10 cellular contexts compared by ENCODE assay signal in genomic region chr12:6946920-6947374, GRCh38. TPM values are rescaled to one million over a fixed set of nuclear protein-coding genes. Genes with fewer than 3 reads are reported as not detected.
DNase-seq lines count a peak whose midpoint lies in the region; ATAC-seq and TF ChIP-seq lines count a peak whose summit lies in the region.
"Had no signal": no experiment of that assay in that cellular context is flagged by ENCODE, and none has a peak within 500 bp of the region (broad histone marks: within the 10 kb centered on the region; RNA-seq: fewer than 3 reads in every experiment).

No MANE protein-coding gene starts in this region.

- H3K14ac ChIP-seq in trophoblast cell (ENCODE audit: low read length) = peak overlapping the region; percentile 47

- no CpG with 5 or more reads among the region's 8 CpGs for WGBS in trophoblast cell (ENCODE audit: extremely low coverage, insufficient coverage, insufficient read length)

- TF ChIP-seq CTCF in GM12873 (IDR thresholded peaks at IDR 0.05; ENCODE audit: insufficient read depth, low read depth, low read length, missing control alignments) = peak; percentile 8
- no peak for TF ChIP-seq CTCF in Peyer's patch (IDR thresholded peaks at IDR 0.05)
- no peak for TF ChIP-seq CTCF in epithelial cell of proximal tubule (conservative IDR thresholded peaks at IDR 0.05; ENCODE audit: low read depth, low read length)

- H4K91ac ChIP-seq in trophoblast cell (ENCODE audit: low read depth, low read length) = peak overlapping the region; percentile 48

- H4K8ac ChIP-seq in trophoblast cell (ENCODE audit: low read depth, low read length) = peak overlapping the region; percentile 89

- no peak overlapping the region for H3K9ac ChIP-seq in trophoblast cell (ENCODE audit: low read length)

- peak overlapping the region; percentile 28 for H3K18ac ChIP-seq in trophoblast cell (ENCODE audit: low read length)

- DNase-seq in Peyer's patch (no peak), epithelial cell of proximal tubule (ENCODE audit: low read depth) (no peak), trophoblast cell (no peak), NCI-H526 (lab: John Stamatoyannopoulos, UW) (no peak)
- DNase-seq in stimulated activated naive CD4-positive, alpha-beta T cell treated with Interleukin-2 at 50 U/mL for 16 hours (lab: John Stamatoyannopoulos, UW) = no peak
- DNase-seq in activated CD4-positive, alpha-beta T cell treated with anti-CD3 and anti-CD28 coated beads for 1 hour = no peak

- H2BK5ac ChIP-seq in trophoblast cell (ENCODE audit: low read depth, low read length, poor library complexity) = peak overlapping the region; percentile 28

- H2BK120ac ChIP-seq in trophoblast cell (ENCODE audit: insufficient read depth, low read length, poor library complexity) = peak overlapping the region; percentile 7

- peak overlapping the region; percentile 8 for H3K4ac ChIP-seq in trophoblast cell (ENCODE audit: low read depth, low read length)

- H3K9me3 ChIP-seq in Peyer's patch = no peaks in the 10 kb centered on the region
- peaks cover 2% of the 10 kb centered on the region for H3K9me3 ChIP-seq in trophoblast cell (ENCODE audit: insufficient read depth, low read depth, low read length)

- H2AK5ac ChIP-seq in trophoblast cell (ENCODE audit: low read length) = peak overlapping the region; percentile 1

- H3K4me3 ChIP-seq in Peyer's patch = peak overlapping the region; percentile 26 to 67 (median 52)
- peak overlapping the region; percentile 64 for H3K4me3 ChIP-seq in epithelial cell of proximal tubule (ENCODE audit: low read depth, low read length)
- H3K4me3 ChIP-seq in trophoblast cell (ENCODE audit: low read depth, low read length) = peak overlapping the region; percentile 73

- peak overlapping the region; percentile 64 for H2AFZ ChIP-seq in trophoblast cell (ENCODE audit: insufficient read depth, low read length, poor library complexity)

- H4K12ac ChIP-seq in trophoblast cell (ENCODE audit: low read depth, low read length) = peak overlapping the region; percentile 84

- TF ChIP-seq POLR2A in Peyer's patch (IDR thresholded peaks at IDR 0.05) = no peak

- H3K36me3 ChIP-seq in Peyer's patch = no peaks in the 10 kb centered on the region
- H3K36me3 ChIP-seq in trophoblast cell (ENCODE audit: control insufficient read depth in 1 of 2, insufficient read depth in 2 of 2, low read length in 2 of 2) = no peaks in the 10 kb centered on the region

- H3K23ac ChIP-seq in trophoblast cell (ENCODE audit: low read length) = no peak overlapping the region

- no peak overlapping the region for H2BK12ac ChIP-seq in trophoblast cell (ENCODE audit: low read length)

- peak overlapping the region; percentile 90 to 97 (median 94) for H3K27ac ChIP-seq in Peyer's patch
- H3K27ac ChIP-seq in trophoblast cell (ENCODE audit: low read depth, low read length) = no peak overlapping the region

- peaks cover 2% of the 10 kb centered on the region for H3K79me2 ChIP-seq in trophoblast cell (ENCODE audit: control insufficient read depth, insufficient read depth, low read length, poor library complexity)

- H3K79me1 ChIP-seq in trophoblast cell (ENCODE audit: low read length) = peaks cover 15% of the 10 kb centered on the region

- H3K4me1 ChIP-seq in Peyer's patch (peaks cover 8 to 34% (median 30%) of the 10 kb centered on the region in 4 donors), trophoblast cell (ENCODE audit: control insufficient read depth in 1 of 2, insufficient read depth in 2 of 2, low read length in 2 of 2) (peaks cover 17 to 19% of the 10 kb centered on the region in 2 experiments)

- no peaks in the 10 kb centered on the region for H3K27me3 ChIP-seq in Peyer's patch
- H3K27me3 ChIP-seq in trophoblast cell (ENCODE audit: insufficient read depth, low read length) = no peaks in the 10 kb centered on the region

- peak overlapping the region; percentile 78 for H3K4me2 ChIP-seq in trophoblast cell (ENCODE audit: low read length)

- ATAC-seq in GM18909 (IDR thresholded peaks at IDR 0.05; ENCODE audit: poor library complexity, unreplicated experiment) = no peak

RNA-seq across cellular contexts. Expression of gene C12orf57, which starts 3.1 kb away (rescaled TPM):
- total RNA-seq in Peyer's patch = 100 to 1,000 TPM; 146 to 339 (median 156) TPM
- total RNA-seq in epithelial cell of proximal tubule = 163 and 174 TPM in 2 replicates
- 141 and 142 TPM in 2 replicates for polyA plus RNA-seq in trophoblast cell (2013)

RNA-seq across cellular contexts. Expression of gene RNU7-1, which starts 3.3 kb away (rescaled TPM):
- total RNA-seq in Peyer's patch = not detected
- not detected in 2 replicates for total RNA-seq in epithelial cell of proximal tubule
- polyA plus RNA-seq in trophoblast cell (2013) = not detected in 2 replicates
- total RNA-seq: mononuclear cell; T-helper 1 cell treated with Interleukin-12 subunit alpha and Interleukin-12 subunit beta and Interleukin-4 antibody, amounts not matched to agents 30 ng/mL and 1 ng/mL, for 36 hours had no signal

RNA-seq across cellular contexts. Expression of gene PTPN6, which starts 4.2 kb away (rescaled TPM):
- total RNA-seq in Peyer's patch = 100 to 1,000 TPM in 1 of 4 donors, 10 to 100 TPM in 3; 41.6 to 183 (median 44.4) TPM
- 21.8 and 37.5 TPM in 2 replicates for total RNA-seq in epithelial cell of proximal tubule
- polyA plus RNA-seq in trophoblast cell (2013) = 19.7 and 21.5 TPM in 2 replicates

RNA-seq across cellular contexts. Expression of gene ATN1, which starts 19.2 kb away (rescaled TPM):
- total RNA-seq in Peyer's patch (100 to 1,000 TPM in 3 of 4 donors, 10 to 100 TPM in 1; 77.6 to 337 (median 125) TPM), epithelial cell of proximal tubule (17.9 and 19.0 TPM in 2 replicates)
- 123 TPM in 2 replicates for polyA plus RNA-seq in trophoblast cell (2013)

RNA-seq across cellular contexts. Expression of gene PHB2, which starts 23.5 kb away (rescaled TPM):
- total RNA-seq in Peyer's patch = 100 to 1,000 TPM; 162 to 219 (median 174) TPM
- 287 and 559 TPM in 2 replicates for total RNA-seq in epithelial cell of proximal tubule
- 259 and 271 TPM in 2 replicates for polyA plus RNA-seq in trophoblast cell (2013)
